In the genomic region with DNA sequence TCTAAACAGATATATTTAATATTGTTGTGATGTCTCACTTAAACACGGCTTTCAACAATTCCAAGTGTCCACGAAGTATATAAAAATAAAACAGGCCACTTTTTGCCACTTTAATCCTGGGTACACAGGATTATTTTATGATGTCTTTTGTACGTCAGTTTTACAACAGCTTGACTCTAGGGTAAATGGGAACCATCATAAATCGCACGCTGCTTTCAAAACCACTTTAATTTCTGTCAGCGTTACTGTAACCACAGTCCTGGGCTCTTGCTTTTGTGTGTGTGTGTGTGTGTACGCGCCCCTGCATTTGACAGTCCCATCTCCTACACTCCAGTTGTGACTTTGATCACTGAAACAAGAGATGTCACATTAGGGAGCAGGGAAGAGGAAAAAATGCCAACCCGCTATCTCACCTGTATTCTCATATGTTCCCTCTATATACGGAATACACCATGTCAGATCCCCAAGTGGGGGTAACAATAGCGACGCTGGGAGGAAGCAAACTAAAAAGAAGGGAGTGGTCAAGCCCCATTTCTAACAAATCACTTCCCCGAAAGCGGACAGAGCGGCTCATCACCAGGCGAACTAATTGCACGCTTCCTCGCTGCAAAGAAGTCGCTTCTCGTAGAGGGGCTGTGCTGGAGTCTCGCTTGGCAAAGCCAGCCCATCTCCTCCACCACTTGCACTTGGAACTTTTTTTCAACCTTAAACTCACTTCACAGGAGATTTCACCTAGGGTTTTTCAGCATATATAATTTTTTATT, we compare ENCODE assay signal across 9 cellular contexts. TPM values are rescaled to one million over a fixed set of nuclear protein-coding genes. Genes with fewer than 3 reads are reported as not detected.
DNase-seq lines count a peak whose midpoint lies in the region; ATAC-seq and TF ChIP-seq lines count a peak whose summit lies in the region.
"Had no signal": no experiment of that assay in that cellular context is flagged by ENCODE, and none has a peak within 500 bp of the region (broad histone marks: within the 10 kb centered on the region; RNA-seq: fewer than 3 reads in every experiment).

No MANE protein-coding gene starts in this region.

- no peak overlapping the region for H3K14ac ChIP-seq in trophoblast cell (ENCODE audit: low read length)

- peaks cover 5% of the 10 kb centered on the region for H3K4me1 Mint-ChIP-seq in glutamatergic neuron (ENCODE audit: low read depth, unreplicated experiment)

- peaks cover 5% of the 10 kb centered on the region for H3K27me3 Mint-ChIP-seq in glutamatergic neuron (ENCODE audit: unreplicated experiment)

- no peaks in the 10 kb centered on the region for H3K27me3 ChIP-seq in trophoblast cell (ENCODE audit: insufficient read depth, low read length)

- H3K9me3 ChIP-seq in trophoblast cell (ENCODE audit: insufficient read depth, low read depth, low read length) = no peaks in the 10 kb centered on the region

- no peak overlapping the region for H3K4ac ChIP-seq in trophoblast cell (ENCODE audit: low read depth, low read length)

- H3K27ac Mint-ChIP-seq in glutamatergic neuron (ENCODE audit: unreplicated experiment) = no peak overlapping the region

- H3K18ac ChIP-seq in trophoblast cell (ENCODE audit: low read length) = no peak overlapping the region

- H3K4me3 ChIP-seq in trophoblast cell (ENCODE audit: low read depth, low read length) = peak overlapping the region; percentile 91

- TF ChIP-seq CTCF in glutamatergic neuron (IDR thresholded peaks at IDR 0.05; ENCODE audit: partially characterized antibody, unreplicated experiment) = no peak

- H2BK120ac ChIP-seq in trophoblast cell (ENCODE audit: insufficient read depth, low read length, poor library complexity) = no peak overlapping the region

- H2AFZ ChIP-seq in trophoblast cell (ENCODE audit: insufficient read depth, low read length, poor library complexity) = peak overlapping the region; percentile 11

- peak; percentile 55 for DNase-seq in ELF-1 (ENCODE audit: low read depth, low spot score)
- DNase-seq in NCI-H748 (lab: John Stamatoyannopoulos, UW; ENCODE audit: unreplicated experiment) = peak; percentile 74
- DNase-seq in glutamatergic neuron = peak; percentile 23
- no peak for DNase-seq in trophoblast cell
- DNase-seq in ureter (ENCODE audit: low spot score) = no peak
- DNase-seq in DMS53 treated with DMSO at 0.1 percent for 48 hours (lab: John Stamatoyannopoulos, UW; ENCODE audit: unreplicated experiment) = no peak
- DNase-seq: activated CD8-positive, alpha-beta memory T cell treated with anti-CD3 and anti-CD28 coated beads, Interleukin-2, amount 50 U/mL, for 48 hours had no signal

- H3K4me3 Mint-ChIP-seq in glutamatergic neuron (ENCODE audit: unreplicated experiment) = peak overlapping the region; percentile 87

- H3K9me3 Mint-ChIP-seq in glutamatergic neuron (ENCODE audit: unreplicated experiment) = peaks cover 3% of the 10 kb centered on the region

- H3K36me3 Mint-ChIP-seq in glutamatergic neuron (ENCODE audit: unreplicated experiment) = no peaks in the 10 kb centered on the region

- no peak overlapping the region for H2AK5ac ChIP-seq in trophoblast cell (ENCODE audit: low read length)

- H4K91ac ChIP-seq in trophoblast cell (ENCODE audit: low read depth, low read length) = no peak overlapping the region

- H3K79me1 ChIP-seq in trophoblast cell (ENCODE audit: low read length) = peaks cover 18% of the 10 kb centered on the region

- H3K27ac ChIP-seq in trophoblast cell (ENCODE audit: low read depth, low read length) = no peak overlapping the region

- peaks cover 8% of the 10 kb centered on the region for H3K79me2 ChIP-seq in trophoblast cell (ENCODE audit: control insufficient read depth, insufficient read depth, low read length, poor library complexity)

- H2BK12ac ChIP-seq in trophoblast cell (ENCODE audit: low read length) = no peak overlapping the region

- H3K4me1 ChIP-seq in trophoblast cell (ENCODE audit: control insufficient read depth in 1 of 2, insufficient read depth in 2 of 2, low read length in 2 of 2) = peaks cover 0 to 6% of the 10 kb centered on the region in 2 experiments

- no peak overlapping the region for H4K8ac ChIP-seq in trophoblast cell (ENCODE audit: low read depth, low read length)

- H3K23ac ChIP-seq in trophoblast cell (ENCODE audit: low read length) = no peak overlapping the region

- H3K36me3 ChIP-seq in trophoblast cell (ENCODE audit: control insufficient read depth in 1 of 2, insufficient read depth in 2 of 2, low read length in 2 of 2) = no peaks in the 10 kb centered on the region

- no CpG with 5 or more reads among the region's 21 CpGs for WGBS in trophoblast cell (ENCODE audit: extremely low coverage, insufficient coverage, insufficient read length)

- no peak for ATAC-seq in HG02884 (IDR thresholded peaks at IDR 0.05; ENCODE audit: unreplicated experiment)
- ATAC-seq in HG02973 (IDR thresholded peaks at IDR 0.05; ENCODE audit: unreplicated experiment) = no peak

- no peak overlapping the region for H4K12ac ChIP-seq in trophoblast cell (ENCODE audit: low read depth, low read length)

- peak overlapping the region; percentile 94 for H3K4me2 ChIP-seq in trophoblast cell (ENCODE audit: low read length)

- H3K9ac ChIP-seq in trophoblast cell (ENCODE audit: low read length) = no peak overlapping the region

- peak overlapping the region; percentile 36 for H2BK5ac ChIP-seq in trophoblast cell (ENCODE audit: low read depth, low read length, poor library complexity)

RNA-seq across cellular contexts. Expression of a gene that starts 1.1 kb away (rescaled TPM):
- 15.2 TPM for total RNA-seq in glutamatergic neuron (ENCODE audit: unreplicated experiment)
- polyA plus RNA-seq in trophoblast cell (2013) = 4.4 and 5.2 TPM in 2 replicates
- 21.5 TPM for total RNA-seq in ureter

Comparison
In these comparisons a context has a peak if more than half of its experiments do, and no peak if none do; other contexts are left out.
1. DNase-seq: peak in ELF-1 (single experiment), NCI-H748 (single experiment) and glutamatergic neuron (single experiment); none in trophoblast cell (0 of 2), ureter (single experiment) and DMS53 treated with DMSO at 0.1 percent for 48 hours (single experiment).